ENCODE assay signal across 13 cellular contexts in the genomic region with DNA sequence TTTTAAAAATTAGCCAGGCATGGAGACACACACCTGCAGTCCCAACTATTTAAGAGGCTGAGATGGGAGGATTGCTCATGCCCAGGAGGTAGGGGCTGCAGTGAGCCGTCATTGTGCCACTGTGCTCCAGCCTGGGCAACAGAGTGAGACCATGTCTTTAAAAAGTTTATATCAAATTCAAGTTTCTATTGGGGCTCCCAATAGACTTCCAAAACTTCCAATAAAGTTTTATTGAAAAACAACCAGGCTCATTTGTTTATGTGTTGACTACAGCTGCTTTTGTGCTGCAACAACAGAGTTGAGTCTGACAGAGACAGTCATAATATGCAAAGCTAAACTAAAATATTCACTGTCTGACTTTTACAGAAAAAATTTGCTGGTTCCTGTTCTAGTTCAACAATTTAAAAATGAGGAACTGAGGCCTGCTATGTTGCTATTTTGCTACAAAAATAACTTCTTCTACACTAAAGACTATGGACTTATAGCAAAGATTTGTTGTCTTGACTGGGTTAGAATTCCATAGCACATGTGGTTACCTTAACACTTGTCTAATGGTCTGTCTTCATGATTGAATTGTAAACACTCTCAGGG.
DNase-seq lines count a peak whose midpoint lies in the region; ATAC-seq and TF ChIP-seq lines count a peak whose summit lies in the region.
"Had no signal": no experiment of that assay in that cellular context is flagged by ENCODE, and none has a peak within 500 bp of the region (broad histone marks: within the 10 kb centered on the region; RNA-seq: fewer than 3 reads in every experiment).

No MANE protein-coding gene starts in this region.

- DNase-seq in AML-193 (lab: John Stamatoyannopoulos, UW) (peak; percentile 32 to 66), NOMO-1 (lab: John Stamatoyannopoulos, UW; ENCODE audit: unreplicated experiment in 2 of 2) (peak; percentile 63 to 78), GM03348 (ENCODE audit: low spot score) (no peak), HEK293T (ENCODE audit: extremely low spot score) (no peak)
- DNase-seq in central memory CD4-positive, alpha-beta T cell = no peak
- no peak for DNase-seq in activated CD4-positive, alpha-beta memory T cell treated with anti-CD3 and anti-CD28 coated beads, Interleukin-2, amount 10 ng/mL, durations not matched to agents 7 days and 5 days
- DNase-seq: activated CD4-positive, alpha-beta T cell treated with anti-CD3 and anti-CD28 coated beads, Interleukin-2, amount 10 ng/mL, durations not matched to agents 24 days and 14 days; activated naive CD4-positive, alpha-beta T cell; NCI-H2029 treated with DMSO at 0.1 percent for 48 hours; stimulated activated CD4-positive, alpha-beta T cell treated with anti-CD3 and anti-CD28 coated beads, Interleukin-2, amount 100 ng/mL, for 24 hours had no signal

- CTCF ChIA-PET in HEK293T (lab: Yijun Ruan, JAX) = no interaction called here
- CTCF ChIA-PET in activated CD4-positive, alpha-beta memory T cell treated with anti-CD3 and anti-CD28 coated beads, Interleukin-2, amount 10 ng/mL, durations not matched to agents 7 days and 5 days (lab: Charles Lee) = interaction anchor here (1.3 kb wide), 1 partner anchor 148 kb away, joined by 3 read pairs; no protein-coding TSS in a partner anchor

- H3K9me3 Mint-ChIP-seq in activated CD4-positive, alpha-beta memory T cell treated with anti-CD3 and anti-CD28 coated beads, Interleukin-2, amount 10 ng/mL, durations not matched to agents 7 days and 5 days = peaks cover 3% of the 10 kb centered on the region
- H3K9me3 Mint-ChIP-seq: stimulated activated effector memory CD8-positive, alpha-beta T cell treated with anti-CD3 and anti-CD28 coated beads, Interleukin-12 subunit alpha, Interleukin-12 subunit beta, amount 100 ng/mL, for 72 hours had no signal

- peaks cover 2% of the 10 kb centered on the region for H3K27me3 Mint-ChIP-seq in activated CD4-positive, alpha-beta memory T cell treated with anti-CD3 and anti-CD28 coated beads, Interleukin-2, amount 10 ng/mL, durations not matched to agents 7 days and 5 days

- no peaks in the 10 kb centered on the region for H3K36me3 Mint-ChIP-seq in activated CD4-positive, alpha-beta memory T cell treated with anti-CD3 and anti-CD28 coated beads, Interleukin-2, amount 10 ng/mL, durations not matched to agents 7 days and 5 days (ENCODE audit: low read depth)
- H3K36me3 Mint-ChIP-seq: stimulated activated effector memory CD8-positive, alpha-beta T cell treated with anti-CD3 and anti-CD28 coated beads, Interleukin-12 subunit alpha, Interleukin-12 subunit beta, amount 100 ng/mL, for 72 hours had no signal

- H3K4me1 Mint-ChIP-seq in activated CD4-positive, alpha-beta memory T cell treated with anti-CD3 and anti-CD28 coated beads, Interleukin-2, amount 10 ng/mL, durations not matched to agents 7 days and 5 days = peaks cover 6% of the 10 kb centered on the region

- POLR2A ChIA-PET in HEK293T (lab: Yijun Ruan, JAX) = no interaction called here
- POLR2A ChIA-PET in activated CD4-positive, alpha-beta memory T cell treated with anti-CD3 and anti-CD28 coated beads, Interleukin-2, amount 10 ng/mL, durations not matched to agents 7 days and 5 days (lab: Charles Lee) = no interaction called here

- no peak overlapping the region for H3K4me3 Mint-ChIP-seq in activated CD4-positive, alpha-beta memory T cell treated with anti-CD3 and anti-CD28 coated beads, Interleukin-2, amount 10 ng/mL, durations not matched to agents 7 days and 5 days
- H3K4me3 Mint-ChIP-seq: activated CD4-positive, alpha-beta T cell treated with anti-CD3 and anti-CD28 coated beads, Interleukin-2, amount 10 ng/mL, durations not matched to agents 24 days and 14 days; stimulated activated effector memory CD8-positive, alpha-beta T cell treated with anti-CD3 and anti-CD28 coated beads, Interleukin-12 subunit alpha, Interleukin-12 subunit beta, amount 100 ng/mL, for 72 hours had no signal

- H3K27ac Mint-ChIP-seq in activated CD4-positive, alpha-beta memory T cell treated with anti-CD3 and anti-CD28 coated beads, Interleukin-2, amount 10 ng/mL, durations not matched to agents 7 days and 5 days = no peak overlapping the region
- H3K27ac Mint-ChIP-seq: activated CD4-positive, alpha-beta T cell treated with anti-CD3 and anti-CD28 coated beads, Interleukin-2, amount 10 ng/mL, durations not matched to agents 24 days and 14 days; stimulated activated effector memory CD8-positive, alpha-beta T cell treated with anti-CD3 and anti-CD28 coated beads, Interleukin-12 subunit alpha, Interleukin-12 subunit beta, amount 100 ng/mL, for 72 hours had no signal

- ATAC-seq in GM18868 (IDR thresholded peaks at IDR 0.05; ENCODE audit: unreplicated experiment) (peak; percentile 68), HG03103 (IDR thresholded peaks at IDR 0.05; ENCODE audit: low read depth, unreplicated experiment) (peak; percentile 54)
- ATAC-seq: stimulated activated effector memory CD8-positive, alpha-beta T cell treated with anti-CD3 and anti-CD28 coated beads, Interleukin-12 subunit alpha, Interleukin-12 subunit beta, amount 100 ng/mL, for 72 hours had no signal

TF ChIP-seq in HEK293T, 16 proteins besides CTCF, POLR2A, EP300 and RAD21:
- TF ChIP-seq ARNT (IDR thresholded peaks at IDR 0.05) = no peak
- no peak for TF ChIP-seq FOXK2 (IDR thresholded peaks at IDR 0.05)
- TF ChIP-seq FOXA1 (IDR thresholded peaks at IDR 0.05) = no peak
- no peak for TF ChIP-seq ZNF384 (IDR thresholded peaks at IDR 0.05)
- TF ChIP-seq TARDBP (IDR thresholded peaks at IDR 0.05) = no peak
- no peak for TF ChIP-seq FOXM1 (IDR thresholded peaks at IDR 0.05; ENCODE audit: borderline replicate concordance)

Comparison
In these comparisons a context has a peak if more than half of its experiments do, and no peak if none do; other contexts are left out.
1. DNase-seq: peak in AML-193 (2 of 2) and NOMO-1 (2 of 2); none in central memory CD4-positive, alpha-beta T cell (single experiment), GM03348 (single experiment), HEK293T (single experiment) and activated CD4-positive, alpha-beta memory T cell treated with anti-CD3 and anti-CD28 coated beads, Interleukin-2, amount 10 ng/mL, durations not matched to agents 7 days and 5 days (single experiment).